In genomic region chr13:48094404-48094780, GRCh38 we compare ENCODE assay signal across 8 cellular contexts. TPM values are rescaled to one million over a fixed set of nuclear protein-coding genes. Genes with fewer than 3 reads are reported as not detected.
A peak's percentile ranks its signal among the peaks of the same experiment; 100 is the strongest.
DNase-seq lines count a peak whose midpoint lies in the region; ATAC-seq and TF ChIP-seq lines count a peak whose summit lies in the region.

No MANE protein-coding gene starts in this region.

- peaks cover 0 to 5% (median 0%) of the 10 kb centered on the region in 9 donors for H3K36me3 ChIP-seq in heart right ventricle

- H3K4me3 ChIP-seq in heart right ventricle = peak overlapping the region; percentile 61 to 100 (median 97)

- DNase-seq in DMS53 (lab: John Stamatoyannopoulos, UW) = peak; percentile 41
- DNase-seq in DMS53 treated with DMSO at 0.1 percent for 48 hours (lab: John Stamatoyannopoulos, UW; ENCODE audit: unreplicated experiment) = no peak
- DNase-seq in activated T-cell treated with anti-CD3 and anti-CD28 coated beads, Interleukin-2, amount 50 U/mL, for 48 hours = peak; percentile 32 to 37
- no peak for DNase-seq in heart right ventricle
- DNase-seq in putamen (ENCODE audit: low spot score) = peak; percentile 2
- DNase-seq in SW480 (ENCODE audit: low spot score) = no peak
- no peak for DNase-seq in NOMO-1 (lab: John Stamatoyannopoulos, UW; ENCODE audit: unreplicated experiment in 2 of 2)

- 0% methylated on average over 14 of the region's 14 CpGs for WGBS in heart right ventricle, 2 donors

- H3K4me1 ChIP-seq in heart right ventricle = peaks cover 0 to 50% (median 41%) of the 10 kb centered on the region in 9 donors

- ATAC-seq in HG03159 (IDR thresholded peaks at IDR 0.05; ENCODE audit: unreplicated experiment) = peak; percentile 12
- ATAC-seq in heart right ventricle = peak; percentile 1 to 19 (median 7)

- intact Hi-C loops in heart right ventricle (cut with DNase I) = loop anchor here in 5 of 10 donors (10.0 kb wide), 3 partner anchors 140 to 230 kb away; partner anchors contain the start of genes ITM2B (in 3 of the 5) and RB1 (in 1 of the 5)

- peak overlapping the region; percentile 11 to 96 (median 91) for H3K27ac ChIP-seq in heart right ventricle

- H3K27me3 ChIP-seq in heart right ventricle = no peaks in the 10 kb centered on the region

- no peaks in the 10 kb centered on the region for H3K9me3 ChIP-seq in heart right ventricle

- no peak for TF ChIP-seq CTCF in heart right ventricle (IDR thresholded peaks at IDR 0.05)

RNA-seq across cellular contexts. Expression of gene MED4, which starts 0.5 kb away (rescaled TPM):
- total RNA-seq in heart right ventricle = 10 to 100 TPM; 42.7 to 57.7 (median 48.7) TPM
- 10 to 100 TPM; 44.3 to 46.8 TPM for polyA plus RNA-seq in heart right ventricle

RNA-seq across cellular contexts. Expression of gene NUDT15, which starts 56.9 kb away (rescaled TPM):
- 10 to 100 TPM in 8 of 10 donors, 1 to 10 TPM in 2; 9.6 to 13.7 (median 11.3) TPM for total RNA-seq in heart right ventricle
- 10 to 100 TPM in 1 of 2 donors, 1 to 10 TPM in 1; 9.8 to 12.9 TPM for polyA plus RNA-seq in heart right ventricle

Comparison
In these comparisons a context has a peak if more than half of its experiments do, and no peak if none do; other contexts are left out.
1. DNase-seq: peak in DMS53 (single experiment), activated T-cell treated with anti-CD3 and anti-CD28 coated beads, Interleukin-2, amount 50 U/mL, for 48 hours (2 of 2) and putamen (single experiment); none in DMS53 treated with DMSO at 0.1 percent for 48 hours (single experiment), heart right ventricle (0 of 2), SW480 (single experiment) and NOMO-1 (0 of 2).